Comparison of ENCODE assay signal across 8 cellular contexts in genomic region chr3:42024578-42025387, GRCh38.
DNase-seq lines count a peak whose midpoint lies in the region; ATAC-seq and TF ChIP-seq lines count a peak whose summit lies in the region.

No MANE protein-coding gene starts in this region.

- WGBS in psoas muscle, 3 donors: 21 to 36% (median 22%) methylated on average over 10 of the region's 10 CpGs

- no peak for TF ChIP-seq CTCF in RWPE1 (conservative IDR thresholded peaks at IDR 0.05; ENCODE audit: low read depth)
- no peak for TF ChIP-seq CTCF in fibroblast of villous mesenchyme (IDR thresholded peaks at IDR 0.05; ENCODE audit: insufficient read depth, low read depth, low read length)
- no peak for TF ChIP-seq CTCF in psoas muscle (IDR thresholded peaks at IDR 0.05)

- H3K4me3 ChIP-seq in fibroblast of villous mesenchyme (ENCODE audit: low read depth, low read length): no peak overlapping the region
- peak overlapping the region; percentile 31 for H3K4me3 ChIP-seq in psoas muscle

- DNase-seq in RWPE1 (ENCODE audit: low spot score) (no peak), fibroblast of villous mesenchyme (ENCODE audit: low read depth) (peak; percentile 29), psoas muscle (no peak), activated gamma-delta T cell treated with Interleukin-2 at 50 U/mL for 16 hours (no peak), NCI-H146 treated with DMSO at 0.1 percent for 48 hours (lab: John Stamatoyannopoulos, UW; ENCODE audit: unreplicated experiment) (no peak), germinal center (ENCODE audit: low spot score) (no peak)

- H3K27ac ChIP-seq in RWPE1 (peak overlapping the region; percentile 73), psoas muscle (peak overlapping the region; percentile 85)

- intact Hi-C loops in psoas muscle (cut with DNase I): loop anchor here (5.0 kb wide), 3 partner anchors 38 to 168 kb away; no protein-coding TSS in a partner anchor

- POLR2A ChIA-PET in RWPE1 (lab: Yijun Ruan, JAX; ENCODE audit: low non-redundant PET): no interaction called here

- no peaks in the 10 kb centered on the region for H3K27me3 ChIP-seq in psoas muscle (ENCODE audit: insufficient read depth in 3 of 3, low read length in 2 of 3)

- peak; percentile 58 for ATAC-seq in GM18511 (IDR thresholded peaks at IDR 0.05; ENCODE audit: unreplicated experiment)
- peak in 2 of 4 donors; percentile 31 to 37 for ATAC-seq in psoas muscle
- no peak for ATAC-seq in GM21367 (IDR thresholded peaks at IDR 0.05; ENCODE audit: unreplicated experiment)

- H3K36me3 ChIP-seq in psoas muscle (ENCODE audit: insufficient read depth in 1 of 2, low read depth in 1 of 2): no peaks in the 10 kb centered on the region

- CTCF ChIA-PET in RWPE1 (lab: Yijun Ruan, JAX): no interaction called here

- no peaks in the 10 kb centered on the region for H3K9me3 ChIP-seq in psoas muscle

- H3K4me1 ChIP-seq in psoas muscle: peaks cover 76% of the 10 kb centered on the region
